ENCODE assay signal across 20 cellular contexts in genomic region chr2:49843314-49843713, GRCh38.
A peak's percentile ranks its signal among the peaks of the same experiment; 100 is the strongest.
DNase-seq lines count a peak whose midpoint lies in the region; ATAC-seq and TF ChIP-seq lines count a peak whose summit lies in the region.
"Had no signal": no experiment of that assay in that cellular context is flagged by ENCODE, and none has a peak within 500 bp of the region (broad histone marks: within the 10 kb centered on the region; RNA-seq: fewer than 3 reads in every experiment).

No MANE protein-coding gene starts in this region.

- peak; percentile 20 to 55; a peak in 3 of 4 replicates for TF ChIP-seq CTCF in GM23338 (conservative IDR thresholded peaks at IDR 0.05; ENCODE audit: low read depth in 2 of 2)
- no peak for TF ChIP-seq CTCF in glutamatergic neuron (IDR thresholded peaks at IDR 0.05; ENCODE audit: partially characterized antibody, unreplicated experiment)

- no peak overlapping the region for H2AFZ ChIP-seq in GM23338

- H3K79me2 ChIP-seq in GM23338 (replicated peaks; ENCODE audit: insufficient read depth), result no peaks in the 10 kb centered on the region

- H3K9me3 Mint-ChIP-seq in activated naive CD8-positive, alpha-beta T cell treated with anti-CD3 and anti-CD28 coated beads for 36 hours, result no peaks in the 10 kb centered on the region
- H3K9me3 Mint-ChIP-seq in activated naive CD8-positive, alpha-beta T cell treated with anti-CD3 and anti-CD28 coated beads, Interleukin-2, amount 50 U/mL, for 24 hours, result peaks cover 12% of the 10 kb centered on the region
- H3K9me3 Mint-ChIP-seq in GM23338 (0 out of 3 replicates have a peak, but pooled peaks cover 2% of the 10 kb centered on the region), glutamatergic neuron (ENCODE audit: unreplicated experiment) (no peaks in the 10 kb centered on the region)
- no peaks in the 10 kb centered on the region for H3K9me3 Mint-ChIP-seq in activated T-helper 2 cell treated with anti-CD3 and anti-CD28 coated beads, Interferon-gamma antibody, Interleukin-2, Interleukin-4, amounts not matched to agents 10 μg/mL and 5 μg/mL and 100 μg/mL, durations not matched to agents 14 hours and 24 hours and 36 hours

- no peaks in the 10 kb centered on the region for H3K27me3 Mint-ChIP-seq in activated naive CD8-positive, alpha-beta T cell treated with anti-CD3 and anti-CD28 coated beads for 36 hours
- no peaks in the 10 kb centered on the region for H3K27me3 Mint-ChIP-seq in activated naive CD8-positive, alpha-beta T cell treated with anti-CD3 and anti-CD28 coated beads, Interleukin-2, amount 50 U/mL, for 24 hours
- H3K27me3 Mint-ChIP-seq in GM23338 (ENCODE audit: insufficient read depth, low read depth, poor library complexity), result peaks cover 2% of the 10 kb centered on the region
- H3K27me3 Mint-ChIP-seq in glutamatergic neuron (ENCODE audit: unreplicated experiment), result no peaks in the 10 kb centered on the region
- no peaks in the 10 kb centered on the region for H3K27me3 Mint-ChIP-seq in activated T-helper 2 cell treated with anti-CD3 and anti-CD28 coated beads, Interferon-gamma antibody, Interleukin-2, Interleukin-4, amounts not matched to agents 10 μg/mL and 5 μg/mL and 100 μg/mL, durations not matched to agents 14 hours and 24 hours and 36 hours (ENCODE audit: low read depth)
- H3K27me3 Mint-ChIP-seq: CD4-positive, alpha-beta T cell; T-helper 17 cell had no signal

- H3K36me3 ChIP-seq in GM23338 (ENCODE audit: insufficient read depth), result no peaks in the 10 kb centered on the region
- H3K36me3 ChIP-seq: BLaER1, MG63 had no signal

- no peaks in the 10 kb centered on the region for H4K20me1 ChIP-seq in GM23338 (replicated peaks; ENCODE audit: insufficient read depth)
- H4K20me1 ChIP-seq: BLaER1 had no signal

- H3K27ac Mint-ChIP-seq in activated naive CD8-positive, alpha-beta T cell treated with anti-CD3 and anti-CD28 coated beads for 36 hours, result peak overlapping the region; percentile 52
- H3K27ac Mint-ChIP-seq in activated naive CD8-positive, alpha-beta T cell treated with anti-CD3 and anti-CD28 coated beads, Interleukin-2, amount 50 U/mL, for 24 hours, result no peak overlapping the region
- H3K27ac Mint-ChIP-seq in GM23338 (no peak overlapping the region), glutamatergic neuron (ENCODE audit: unreplicated experiment) (no peak overlapping the region)
- no peak overlapping the region for H3K27ac Mint-ChIP-seq in activated T-helper 2 cell treated with anti-CD3 and anti-CD28 coated beads, Interferon-gamma antibody, Interleukin-2, Interleukin-4, amounts not matched to agents 10 μg/mL and 5 μg/mL and 100 μg/mL, durations not matched to agents 14 hours and 24 hours and 36 hours
- H3K27ac Mint-ChIP-seq: CD4-positive, alpha-beta T cell; T-helper 17 cell had no signal

- DNase-seq in activated naive CD8-positive, alpha-beta T cell treated with anti-CD3 and anti-CD28 coated beads for 36 hours, result no peak
- DNase-seq in activated naive CD8-positive, alpha-beta T cell treated with anti-CD3 and anti-CD28 coated beads, Interleukin-2, amount 50 U/mL, for 24 hours, result no peak
- peak; percentile 28 for DNase-seq in GM23338 (ENCODE audit: low spot score)
- DNase-seq in RKO (ENCODE audit: low spot score), result peak; percentile 6
- no peak for DNase-seq in activated gamma-delta T cell treated with Interleukin-2 at 50 U/mL for 16 hours
- DNase-seq in glutamatergic neuron, result no peak
- no peak for DNase-seq in activated T-helper 2 cell treated with anti-CD3 and anti-CD28 coated beads, Interferon-gamma antibody, Interleukin-2, Interleukin-4, amounts not matched to agents 10 μg/mL and 5 μg/mL and 100 μg/mL, durations not matched to agents 14 hours and 24 hours and 36 hours (ENCODE audit: low spot score)
- DNase-seq: CD4-positive, alpha-beta T cell; COR-L47; DND-41; HCEC 1CT; KBM-7; MG63; NCI-H2029; NCI-H446 treated with DMSO at 0.1 percent for 48 hours; NCI-H526; NCI-H82; T-helper 17 cell had no signal

- H3K36me3 Mint-ChIP-seq in activated naive CD8-positive, alpha-beta T cell treated with anti-CD3 and anti-CD28 coated beads for 36 hours, result no peaks in the 10 kb centered on the region
- no peaks in the 10 kb centered on the region for H3K36me3 Mint-ChIP-seq in activated naive CD8-positive, alpha-beta T cell treated with anti-CD3 and anti-CD28 coated beads, Interleukin-2, amount 50 U/mL, for 24 hours (ENCODE audit: low read depth)
- no peaks in the 10 kb centered on the region; the same call in 2 of the 3 replicates for H3K36me3 Mint-ChIP-seq in GM23338 (ENCODE audit: low read depth)
- no peaks in the 10 kb centered on the region for H3K36me3 Mint-ChIP-seq in glutamatergic neuron (ENCODE audit: unreplicated experiment)
- H3K36me3 Mint-ChIP-seq in activated T-helper 2 cell treated with anti-CD3 and anti-CD28 coated beads, Interferon-gamma antibody, Interleukin-2, Interleukin-4, amounts not matched to agents 10 μg/mL and 5 μg/mL and 100 μg/mL, durations not matched to agents 14 hours and 24 hours and 36 hours (ENCODE audit: low read depth), result no peaks in the 10 kb centered on the region

- intact Hi-C loops in activated T-helper 2 cell treated with anti-CD3 and anti-CD28 coated beads, Interferon-gamma antibody, Interleukin-2, Interleukin-4, amounts not matched to agents 10 μg/mL and 5 μg/mL and 100 μg/mL, durations not matched to agents 14 hours and 24 hours and 36 hours (cut with micrococcal nuclease), result no loop called here

- no peaks in the 10 kb centered on the region for H3K27me3 ChIP-seq in GM23338 (ENCODE audit: insufficient read depth)
- H3K27me3 ChIP-seq: BLaER1, MG63 had no signal

- H3K4me3 ChIP-seq in GM23338, result no peak overlapping the region
- H3K4me3 ChIP-seq: BLaER1, MG63 had no signal

- no peak overlapping the region for H3K4me2 ChIP-seq in GM23338
- H3K4me2 ChIP-seq: BLaER1 had no signal

- no peaks in the 10 kb centered on the region for H3K4me1 Mint-ChIP-seq in activated naive CD8-positive, alpha-beta T cell treated with anti-CD3 and anti-CD28 coated beads for 36 hours
- no peaks in the 10 kb centered on the region for H3K4me1 Mint-ChIP-seq in activated naive CD8-positive, alpha-beta T cell treated with anti-CD3 and anti-CD28 coated beads, Interleukin-2, amount 50 U/mL, for 24 hours
- H3K4me1 Mint-ChIP-seq in GM23338 (peaks cover 13% of the 10 kb centered on the region), glutamatergic neuron (ENCODE audit: low read depth, unreplicated experiment) (no peaks in the 10 kb centered on the region)
- H3K4me1 Mint-ChIP-seq in activated T-helper 2 cell treated with anti-CD3 and anti-CD28 coated beads, Interferon-gamma antibody, Interleukin-2, Interleukin-4, amounts not matched to agents 10 μg/mL and 5 μg/mL and 100 μg/mL, durations not matched to agents 14 hours and 24 hours and 36 hours (ENCODE audit: low read depth), result peaks cover 4% of the 10 kb centered on the region
- H3K4me1 Mint-ChIP-seq: T-helper 17 cell had no signal

- no peaks in the 10 kb centered on the region for H3K9me2 ChIP-seq in GM23338 (ENCODE audit: insufficient read depth)

- H3F3A ChIP-seq in GM23338 (replicated peaks; ENCODE audit: low read depth), result no peaks in the 10 kb centered on the region

- no peak overlapping the region for H3K27ac ChIP-seq in GM23338 (ENCODE audit: low read depth)
- H3K27ac ChIP-seq: BLaER1 had no signal

- no peaks in the 10 kb centered on the region for H3K4me1 ChIP-seq in GM23338 (ENCODE audit: insufficient read depth)
- H3K4me1 ChIP-seq: BLaER1 had no signal

- ATAC-seq in activated naive CD8-positive, alpha-beta T cell treated with anti-CD3 and anti-CD28 coated beads, Interleukin-2, amount 50 U/mL, for 24 hours, result no peak
- ATAC-seq in GM23338, result peak; percentile 66
- ATAC-seq: SK-N-SH treated with all-trans-retinoic acid at 6 μM for 48 hours, T-helper 17 cell had no signal

- H3K4me3 Mint-ChIP-seq in activated naive CD8-positive, alpha-beta T cell treated with anti-CD3 and anti-CD28 coated beads for 36 hours, result no peak overlapping the region
- no peak overlapping the region for H3K4me3 Mint-ChIP-seq in activated naive CD8-positive, alpha-beta T cell treated with anti-CD3 and anti-CD28 coated beads, Interleukin-2, amount 50 U/mL, for 24 hours
- H3K4me3 Mint-ChIP-seq in GM23338, result no peak overlapping the region
- no peak overlapping the region for H3K4me3 Mint-ChIP-seq in glutamatergic neuron (ENCODE audit: unreplicated experiment)
- H3K4me3 Mint-ChIP-seq in activated T-helper 2 cell treated with anti-CD3 and anti-CD28 coated beads, Interferon-gamma antibody, Interleukin-2, Interleukin-4, amounts not matched to agents 10 μg/mL and 5 μg/mL and 100 μg/mL, durations not matched to agents 14 hours and 24 hours and 36 hours (ENCODE audit: low read depth), result no peak overlapping the region
- H3K4me3 Mint-ChIP-seq: CD4-positive, alpha-beta T cell; T-helper 17 cell had no signal

TF ChIP-seq in GM23338, 12 proteins besides CTCF, POLR2A, EP300 and RAD21:
- TF ChIP-seq NANOG (IDR thresholded peaks at IDR 0.05; ENCODE audit: borderline replicate concordance) (no peak), ETS1 (IDR thresholded peaks at IDR 0.05) (no peak), ZNF114 (CRISPR knock-in tag; IDR thresholded peaks at IDR 0.05) (no peak), STAT1 (IDR thresholded peaks at IDR 0.05; ENCODE audit: unreplicated experiment) (no peak), ZNF331 (CRISPR knock-in tag; IDR thresholded peaks at IDR 0.05; ENCODE audit: low read depth) (no peak), EZH2phosphoT487 (IDR thresholded peaks at IDR 0.05; ENCODE audit: unreplicated experiment) (no peak)

Comparison
In these comparisons a context has a peak if more than half of its experiments do, and no peak if none do; other contexts are left out.
1. DNase-seq: peak in GM23338 (single experiment) and RKO (single experiment); none in activated naive CD8-positive, alpha-beta T cell treated with anti-CD3 and anti-CD28 coated beads for 36 hours (single experiment), activated naive CD8-positive, alpha-beta T cell treated with anti-CD3 and anti-CD28 coated beads, Interleukin-2, amount 50 U/mL, for 24 hours (single experiment), activated gamma-delta T cell treated with Interleukin-2 at 50 U/mL for 16 hours (single experiment), glutamatergic neuron (single experiment) and activated T-helper 2 cell treated with anti-CD3 and anti-CD28 coated beads, Interferon-gamma antibody, Interleukin-2, Interleukin-4, amounts not matched to agents 10 μg/mL and 5 μg/mL and 100 μg/mL, durations not matched to agents 14 hours and 24 hours and 36 hours (single experiment).